Comparison of ENCODE assay signal across 21 cellular contexts in genomic region chr11:122023614-122024250, GRCh38.
DNase-seq lines count a peak whose midpoint lies in the region; ATAC-seq, FAIRE-seq and TF ChIP-seq lines count a peak whose summit lies in the region.
"Had no signal": no experiment of that assay in that cellular context is flagged by ENCODE, and none has a peak within 500 bp of the region (broad histone marks: within the 10 kb centered on the region; RNA-seq: fewer than 3 reads in every experiment).

No MANE protein-coding gene starts in this region.

- FAIRE-seq in A549 (lab: Jason Lieb, UNC): no peak
- FAIRE-seq: G401.6, GM12892 had no signal

- peak overlapping the region; percentile 64 for H3K4me3 Mint-ChIP-seq in HFFc6
- H3K4me3 Mint-ChIP-seq: activated CD8-positive, alpha-beta memory T cell treated with anti-CD3 and anti-CD28 coated beads, Interleukin-2, amount 10 ng/mL, durations not matched to agents 7 days and 5 days; stimulated activated naive B cell treated with anti-CD40 and anti-IgM and Interleukin-4, amounts not matched to agents 10 μg/mL and 1 μg/mL and 100 μg/mL, for 72 hours had no signal

- TF ChIP-seq CTCF in A549 (IDR thresholded peaks at IDR 0.05) (peak; percentile 12; the same call in 2 of the 3 replicates), HFFc6 (IDR thresholded peaks at IDR 0.05) (peak; percentile 19; the same call in 1 of the 2 replicates), brain microvascular endothelial cell (IDR thresholded peaks at IDR 0.05; ENCODE audit: low read depth, low read length, missing control alignments) (peak; percentile 23)

- peaks cover 4% of the 10 kb centered on the region for H3K27me3 Mint-ChIP-seq in HFFc6 (ENCODE audit: insufficient read depth)
- H3K27me3 Mint-ChIP-seq: activated CD8-positive, alpha-beta memory T cell treated with anti-CD3 and anti-CD28 coated beads, Interleukin-2, amount 10 ng/mL, durations not matched to agents 7 days and 5 days; stimulated activated naive B cell treated with anti-CD40 and anti-IgM and Interleukin-4, amounts not matched to agents 10 μg/mL and 1 μg/mL and 100 μg/mL, for 72 hours had no signal

- H3K4me1 Mint-ChIP-seq in HFFc6 (ENCODE audit: low read depth): peaks cover 67% of the 10 kb centered on the region
- H3K4me1 Mint-ChIP-seq: activated CD8-positive, alpha-beta memory T cell treated with anti-CD3 and anti-CD28 coated beads, Interleukin-2, amount 10 ng/mL, durations not matched to agents 7 days and 5 days; stimulated activated naive B cell treated with anti-CD40 and anti-IgM and Interleukin-4, amounts not matched to agents 10 μg/mL and 1 μg/mL and 100 μg/mL, for 72 hours had no signal

- POLR2A ChIA-PET in A549 (lab: Yijun Ruan, JAX): no interaction called here

- TF ChIP-seq EP300 in A549 (IDR thresholded peaks at IDR 0.05): no peak

- TF ChIP-seq RAD21 in A549 (conservative IDR thresholded peaks at IDR 0.05 in 1 of 2, IDR thresholded peaks at IDR 0.05 in 1 of 2): peak in 1 of 2 experiments; percentile 41; a peak in 2 of 5 replicates

- ATAC-seq in A549 (no peak; a peak in 1 of 6 replicates), HG02610 (IDR thresholded peaks at IDR 0.05; ENCODE audit: unreplicated experiment) (no peak)
- ATAC-seq: activated CD8-positive, alpha-beta memory T cell treated with anti-CD3 and anti-CD28 coated beads, Interleukin-2, amount 10 ng/mL, durations not matched to agents 7 days and 5 days; stimulated activated naive B cell treated with anti-CD40 and anti-IgM and Interleukin-4, amounts not matched to agents 10 μg/mL and 1 μg/mL and 100 μg/mL, for 72 hours had no signal

- H3K4me1 ChIP-seq in A549: no peaks in the 10 kb centered on the region; the same call in 2 of the 3 replicates
- H3K4me1 ChIP-seq: uterus had no signal

- peak overlapping the region; percentile 36; the same call in 2 of the 3 replicates for H3K4me2 ChIP-seq in A549

- no peak for TF ChIP-seq POLR2A in A549 (IDR thresholded peaks at IDR 0.05; ENCODE audit: low read length)

- DNase-seq in A549 (ENCODE audit: low read depth in 1 of 2, low spot score in 1 of 2) (no peak), HFFc6 (no peak), brain microvascular endothelial cell (no peak), lung microvascular endothelial cell (ENCODE audit: low read depth in 2 of 2) (peak; percentile 15 to 27), NCI-H1105 treated with DMSO at 0.1 percent for 48 hours (lab: John Stamatoyannopoulos, UW) (no peak), T-helper 2 cell (no peak)
- no peak for DNase-seq in stimulated activated naive CD4-positive, alpha-beta T cell treated with Interleukin-2 at 50 U/mL for 16 hours (lab: John Stamatoyannopoulos, UW)
- DNase-seq: activated CD4-positive, CD25-positive, alpha-beta regulatory T cell treated with anti-CD3 and anti-CD28 coated beads, Interleukin-2, amount 50 U/mL, for 72 hours; activated CD8-positive, alpha-beta memory T cell treated with anti-CD3 and anti-CD28 coated beads, Interleukin-2, amount 10 ng/mL, durations not matched to agents 7 days and 5 days; activated effector memory CD4-positive, alpha-beta T cell treated with anti-CD3 and anti-CD28 coated beads, Interleukin-2, amount 50 U/mL, for 16 hours; anterior cingulate cortex; COR-L47; NCI-H1417; NK-92 treated with Interleukin-12 subunit alpha and Interleukin-12 subunit beta, amount 100 ng/mL, for 24 hours; posterior cingulate gyrus; stimulated activated naive B cell treated with anti-CD40 and anti-IgM and Interleukin-4, amounts not matched to agents 10 μg/mL and 1 μg/mL and 100 μg/mL, for 72 hours; uterus had no signal

- H3K27me3 ChIP-seq in brain microvascular endothelial cell (replicated peaks): no peaks in the 10 kb centered on the region
- H3K27me3 ChIP-seq: uterus had no signal

- no peaks in the 10 kb centered on the region for H3K9me3 ChIP-seq in A549
- H3K9me3 ChIP-seq: uterus had no signal

- 65% methylated on average over 8 of the region's 8 CpGs for WGBS in A549 (ENCODE audit: missing lambda C conversion rate)

- H3K27ac ChIP-seq in A549 (no peak overlapping the region), brain microvascular endothelial cell (no peak overlapping the region)
- H3K27ac ChIP-seq: epithelial cell of prostate had no signal

- H3K36me3 Mint-ChIP-seq in HFFc6 (ENCODE audit: low read depth): peaks cover 36% of the 10 kb centered on the region
- H3K36me3 Mint-ChIP-seq: activated CD8-positive, alpha-beta memory T cell treated with anti-CD3 and anti-CD28 coated beads, Interleukin-2, amount 10 ng/mL, durations not matched to agents 7 days and 5 days; stimulated activated naive B cell treated with anti-CD40 and anti-IgM and Interleukin-4, amounts not matched to agents 10 μg/mL and 1 μg/mL and 100 μg/mL, for 72 hours had no signal

- peak overlapping the region; percentile 48 for H3K27ac Mint-ChIP-seq in HFFc6
- H3K27ac Mint-ChIP-seq: activated CD8-positive, alpha-beta memory T cell treated with anti-CD3 and anti-CD28 coated beads, Interleukin-2, amount 10 ng/mL, durations not matched to agents 7 days and 5 days; stimulated activated naive B cell treated with anti-CD40 and anti-IgM and Interleukin-4, amounts not matched to agents 10 μg/mL and 1 μg/mL and 100 μg/mL, for 72 hours had no signal

- CTCF ChIA-PET in A549 (lab: Yijun Ruan, JAX): interaction anchor here (0.5 to 1.6 kb wide), 2 partner anchors 192 to 367 kb away, joined by 3 read pairs; no protein-coding TSS in a partner anchor

- H3K4me3 ChIP-seq in A549 (no peak overlapping the region), brain microvascular endothelial cell (ENCODE audit: low read depth, low read length) (no peak overlapping the region)
- H3K4me3 ChIP-seq: uterus had no signal

- no peaks in the 10 kb centered on the region for H3K36me3 ChIP-seq in brain microvascular endothelial cell (replicated peaks)
- H3K36me3 ChIP-seq: uterus had no signal

- in situ Hi-C loops in brain microvascular endothelial cell (cut with HindIII; ENCODE audit: low pct_ligation_motif_present, low sequenced_read_pairs): no loop called here

- no peaks in the 10 kb centered on the region; the same call in 1 of the 2 replicates for H3K9me3 Mint-ChIP-seq in HFFc6
- H3K9me3 Mint-ChIP-seq: stimulated activated naive B cell treated with anti-CD40 and anti-IgM and Interleukin-4, amounts not matched to agents 10 μg/mL and 1 μg/mL and 100 μg/mL, for 72 hours had no signal

TF ChIP-seq in A549, 52 proteins besides CTCF, POLR2A, EP300 and RAD21:
- TF ChIP-seq PHF8 (IDR thresholded peaks at IDR 0.05; ENCODE audit: borderline replicate concordance, low read depth) (no peak), GATA3 (IDR thresholded peaks at IDR 0.05; ENCODE audit: borderline replicate concordance) (no peak), EHMT2 (IDR thresholded peaks at IDR 0.05; ENCODE audit: low read depth) (no peak), CHD4 (IDR thresholded peaks at IDR 0.05; ENCODE audit: borderline replicate concordance) (no peak), E2F6 (IDR thresholded peaks at IDR 0.05; ENCODE audit: borderline replicate concordance, low read depth) (no peak), USF2 (IDR thresholded peaks at IDR 0.05) (no peak), ZC3H11A (IDR thresholded peaks at IDR 0.05) (no peak), HOXB5 (CRISPR knock-in tag; IDR thresholded peaks at IDR 0.05) (no peak), TFCP2L1 (CRISPR knock-in tag; IDR thresholded peaks at IDR 0.05) (no peak), KDM5A (IDR thresholded peaks at IDR 0.05) (no peak), HOXA7 (CRISPR knock-in tag; IDR thresholded peaks at IDR 0.05) (no peak), HDAC2 (IDR thresholded peaks at IDR 0.05) (no peak), KDM1A (IDR thresholded peaks at IDR 0.05; ENCODE audit: low read depth) (no peak), EHF (CRISPR knock-in tag; IDR thresholded peaks at IDR 0.05) (no peak), HOXB13 (CRISPR knock-in tag; IDR thresholded peaks at IDR 0.05; ENCODE audit: low read depth) (no peak), NR3C1 (IDR thresholded peaks at IDR 0.05) (no peak), RFX5 (IDR thresholded peaks at IDR 0.05) (no peak)

Comparison
In these comparisons a context has a peak if more than half of its experiments do, and no peak if none do; other contexts are left out.
1. DNase-seq: peak in lung microvascular endothelial cell (2 of 2); none in A549 (0 of 2), HFFc6 (single experiment), brain microvascular endothelial cell (single experiment), NCI-H1105 treated with DMSO at 0.1 percent for 48 hours (single experiment), T-helper 2 cell (0 of 5) and stimulated activated naive CD4-positive, alpha-beta T cell treated with Interleukin-2 at 50 U/mL for 16 hours (single experiment).
2. Peak in every context shown above with its lines, with median percentiles within 50 percentile points of each other: CTCF ChIP-seq.